Comparison of ENCODE assay signal across 9 cellular contexts in genomic region chr19:18373892-18374629, GRCh38. TPM values are rescaled to one million over a fixed set of nuclear protein-coding genes. Genes with fewer than 3 reads are reported as not detected.
A peak's percentile ranks its signal among the peaks of the same experiment; 100 is the strongest.
DNase-seq lines count a peak whose midpoint lies in the region; ATAC-seq, FAIRE-seq and TF ChIP-seq lines count a peak whose summit lies in the region.
"Had no signal": no experiment of that assay in that cellular context is flagged by ENCODE, and none has a peak within 500 bp of the region (broad histone marks: within the 10 kb centered on the region; RNA-seq: fewer than 3 reads in every experiment).

No MANE protein-coding gene starts in this region.

- H3K4me1 ChIP-seq in A549 (peaks cover 62% of the 10 kb centered on the region), esophagus (ENCODE audit: control insufficient read depth in 2 of 2, insufficient read depth in 2 of 2, low read length in 1 of 2) (peaks cover 5 to 10% of the 10 kb centered on the region in 2 donors), mucosa of stomach (ENCODE audit: control insufficient read depth, insufficient read depth, low read length) (peaks cover 12% of the 10 kb centered on the region)

- no peak for FAIRE-seq in A549 (lab: Jason Lieb, UNC)

- no peak for TF ChIP-seq CTCF in A549 (IDR thresholded peaks at IDR 0.05)

- H3K27me3 ChIP-seq in esophagus (ENCODE audit: control insufficient read depth in 1 of 2, insufficient read depth in 2 of 2, low read length in 2 of 2) (no peaks in the 10 kb centered on the region), mucosa of stomach (ENCODE audit: control insufficient read depth, insufficient read depth, low read length) (no peaks in the 10 kb centered on the region)

- H3K36me3 ChIP-seq in esophagus (ENCODE audit: control insufficient read depth in 2 of 2, insufficient read depth in 2 of 2, low read length in 1 of 2) (no peaks in the 10 kb centered on the region), mucosa of stomach (ENCODE audit: control insufficient read depth, insufficient read depth, low read length) (no peaks in the 10 kb centered on the region)

- ATAC-seq in A549 (peak; percentile 87 to 92), GM18499 (IDR thresholded peaks at IDR 0.05; ENCODE audit: insufficient read depth, unreplicated experiment) (peak; percentile 45), HG02943 (IDR thresholded peaks at IDR 0.05; ENCODE audit: low read depth, unreplicated experiment) (peak; percentile 74)
- peak; percentile 88 for ATAC-seq in activated CD8-positive, alpha-beta T cell treated with anti-CD3 and anti-CD28 coated beads, Interleukin-2, amount 10 ng/mL, durations not matched to agents 7 days and 5 days
- ATAC-seq in stimulated activated naive B cell treated with anti-CD40 and anti-IgM and Interleukin-4, amounts not matched to agents 10 μg/mL and 1 μg/mL and 100 μg/mL, for 72 hours (replicated peaks), result peak; percentile 95 to 97

- no peaks in the 10 kb centered on the region for H3K9me3 Mint-ChIP-seq in activated CD8-positive, alpha-beta T cell treated with anti-CD3 and anti-CD28 coated beads, Interleukin-2, amount 10 ng/mL, durations not matched to agents 7 days and 5 days (ENCODE audit: insufficient read depth)
- no peaks in the 10 kb centered on the region for H3K9me3 Mint-ChIP-seq in stimulated activated naive B cell treated with anti-CD40 and anti-IgM and Interleukin-4, amounts not matched to agents 10 μg/mL and 1 μg/mL and 100 μg/mL, for 72 hours

- H3K36me3 Mint-ChIP-seq in activated CD8-positive, alpha-beta T cell treated with anti-CD3 and anti-CD28 coated beads, Interleukin-2, amount 10 ng/mL, durations not matched to agents 7 days and 5 days (ENCODE audit: low read depth), result no peaks in the 10 kb centered on the region
- no peaks in the 10 kb centered on the region for H3K36me3 Mint-ChIP-seq in stimulated activated naive B cell treated with anti-CD40 and anti-IgM and Interleukin-4, amounts not matched to agents 10 μg/mL and 1 μg/mL and 100 μg/mL, for 72 hours

- no peak for TF ChIP-seq POLR2A in A549 (IDR thresholded peaks at IDR 0.05; ENCODE audit: low read length)

- peak overlapping the region; percentile 99 to 100 for H3K27ac ChIP-seq in A549
- peak overlapping the region; percentile 34 to 73 for H3K27ac ChIP-seq in esophagus (ENCODE audit: low read depth in 2 of 2, low read length in 1 of 2)
- H3K27ac ChIP-seq: KMS-11 had no signal

- peaks cover 16% of the 10 kb centered on the region for H3K4me1 Mint-ChIP-seq in activated CD8-positive, alpha-beta T cell treated with anti-CD3 and anti-CD28 coated beads, Interleukin-2, amount 10 ng/mL, durations not matched to agents 7 days and 5 days (ENCODE audit: low read depth)
- peaks cover 12 to 27% of the 10 kb centered on the region in 2 donors for H3K4me1 Mint-ChIP-seq in stimulated activated naive B cell treated with anti-CD40 and anti-IgM and Interleukin-4, amounts not matched to agents 10 μg/mL and 1 μg/mL and 100 μg/mL, for 72 hours

- peak overlapping the region; percentile 82 for H3K27ac Mint-ChIP-seq in activated CD8-positive, alpha-beta T cell treated with anti-CD3 and anti-CD28 coated beads, Interleukin-2, amount 10 ng/mL, durations not matched to agents 7 days and 5 days
- peak overlapping the region; percentile 83 for H3K27ac Mint-ChIP-seq in stimulated activated naive B cell treated with anti-CD40 and anti-IgM and Interleukin-4, amounts not matched to agents 10 μg/mL and 1 μg/mL and 100 μg/mL, for 72 hours

- H3K9me3 ChIP-seq in A549 (no peaks in the 10 kb centered on the region), esophagus (ENCODE audit: control insufficient read depth in 2 of 2, insufficient read depth in 1 of 2, low read depth in 1 of 2, low read length in 1 of 2) (no peaks in the 10 kb centered on the region), mucosa of stomach (ENCODE audit: control insufficient read depth, low read length) (no peaks in the 10 kb centered on the region)

- 17% methylated on average over 9 of the region's 17 CpGs for WGBS in A549 (ENCODE audit: missing lambda C conversion rate)
- WGBS in esophagus, 2 donors, result 19 to 23% methylated on average over 17 of the region's 17 CpGs

- peak; percentile 79 to 95; a peak in 3 of 5 replicates for TF ChIP-seq EP300 in A549 (IDR thresholded peaks at IDR 0.05)

- peak overlapping the region; percentile 56 for H3K9ac ChIP-seq in mucosa of stomach (ENCODE audit: low read length)
- H3K9ac ChIP-seq: KMS-11 had no signal

- H3K4me3 ChIP-seq in A549, result 0 out of 3 replicates have a peak overlapping the region, but pooled peaks have one; percentile 12
- H3K4me3 ChIP-seq in esophagus (ENCODE audit: low read depth in 1 of 2, low read length in 2 of 2), result no peak overlapping the region
- H3K4me3 ChIP-seq in mucosa of stomach (ENCODE audit: low read length), result no peak overlapping the region

- peak overlapping the region; percentile 65 for H3K4me2 ChIP-seq in A549
- H3K4me2 ChIP-seq: KMS-11 had no signal

- no peaks in the 10 kb centered on the region for H3K27me3 Mint-ChIP-seq in activated CD8-positive, alpha-beta T cell treated with anti-CD3 and anti-CD28 coated beads, Interleukin-2, amount 10 ng/mL, durations not matched to agents 7 days and 5 days (ENCODE audit: low read depth)
- peaks cover 0 to 8% of the 10 kb centered on the region in 2 donors for H3K27me3 Mint-ChIP-seq in stimulated activated naive B cell treated with anti-CD40 and anti-IgM and Interleukin-4, amounts not matched to agents 10 μg/mL and 1 μg/mL and 100 μg/mL, for 72 hours

- POLR2A ChIA-PET in A549 (lab: Yijun Ruan, JAX), result interaction anchor here (0.7 to 1.8 kb wide), 5 partner anchors 9 to 92 kb away, joined by 3 to 16 read pairs (median 4); partner anchors contain the start of genes GDF15 and JUND
- POLR2A ChIA-PET in activated CD8-positive, alpha-beta T cell treated with anti-CD3 and anti-CD28 coated beads, Interleukin-2, amount 10 ng/mL, durations not matched to agents 7 days and 5 days (lab: Charles Lee), result interaction anchor here (0.6 kb wide), 1 partner anchor 142 kb away, joined by 4 read pairs; no protein-coding TSS in a partner anchor

- 0 out of 5 replicates have a peak, but pooled peaks of 1 of the 2 experiments have one; percentile 19 for TF ChIP-seq RAD21 in A549 (conservative IDR thresholded peaks at IDR 0.05 in 1 of 2, IDR thresholded peaks at IDR 0.05 in 1 of 2)

- peak; percentile 74 to 94 for DNase-seq in A549 (ENCODE audit: low read depth in 1 of 2, low spot score in 1 of 2)
- DNase-seq in NCI-H2196 (lab: John Stamatoyannopoulos, UW; ENCODE audit: unreplicated experiment), result peak; percentile 78
- peak; percentile 87 for DNase-seq in activated CD8-positive, alpha-beta T cell treated with anti-CD3 and anti-CD28 coated beads, Interleukin-2, amount 10 ng/mL, durations not matched to agents 7 days and 5 days
- DNase-seq in stimulated activated naive B cell treated with anti-CD40 and anti-IgM and Interleukin-4, amounts not matched to agents 10 μg/mL and 1 μg/mL and 100 μg/mL, for 72 hours, result peak; percentile 81

- CTCF ChIA-PET in A549 (lab: Yijun Ruan, JAX), result interaction anchor here (2.1 kb wide), 1 partner anchor 14 kb away, joined by 7 read pairs; no protein-coding TSS in a partner anchor
- CTCF ChIA-PET in activated CD8-positive, alpha-beta T cell treated with anti-CD3 and anti-CD28 coated beads, Interleukin-2, amount 10 ng/mL, durations not matched to agents 7 days and 5 days (lab: Charles Lee), result interaction anchor here (0.8 to 1.6 kb wide), 4 partner anchors 14 to 95 kb away, joined by 3 to 15 read pairs (median 4); no protein-coding TSS in a partner anchor

- no peak overlapping the region for H3K4me3 Mint-ChIP-seq in activated CD8-positive, alpha-beta T cell treated with anti-CD3 and anti-CD28 coated beads, Interleukin-2, amount 10 ng/mL, durations not matched to agents 7 days and 5 days
- peak overlapping the region; percentile 33 to 45 for H3K4me3 Mint-ChIP-seq in stimulated activated naive B cell treated with anti-CD40 and anti-IgM and Interleukin-4, amounts not matched to agents 10 μg/mL and 1 μg/mL and 100 μg/mL, for 72 hours

RNA-seq across cellular contexts. Expression of gene GDF15, which starts 11.9 kb away (rescaled TPM):
- polyA plus RNA-seq in A549 (2011; rRNA removed) (67.8 and 78.5 TPM in 2 replicates), A549 (2017; fragmentation: RNase III; extraction: RNeasy Plus Mini Kit Qiagen cat#74134 plus additional on column Dnase treatment) (53.4 to 58.4 TPM (median 56.9 TPM) in 3 replicates), esophagus (1 to 10 TPM in 1 of 2 donors, under 1 TPM in 1; 0.24 to 2.8 TPM)
- polyA plus RNA-seq in A549 (2012; cell fraction: cytosol; rRNA removed), result 120 and 188 TPM in 2 replicates
- polyA plus RNA-seq in A549 (2012; cell fraction: nucleus; rRNA removed), result 132 and 182 TPM in 2 replicates
- polyA minus RNA-seq in A549 (2011; rRNA and poly(A)+ RNA removed), result 33.4 and 59.6 TPM in 2 replicates
- not detected for total RNA-seq in activated CD8-positive, alpha-beta T cell treated with anti-CD3 and anti-CD28 coated beads, Interleukin-2, amount 10 ng/mL, durations not matched to agents 7 days and 5 days

RNA-seq across cellular contexts. Expression of gene LRRC25, which starts 23.4 kb away (rescaled TPM):
- polyA plus RNA-seq in A549 (2011; rRNA removed) (not detected in 2 replicates), A549 (2017; fragmentation: RNase III; extraction: RNeasy Plus Mini Kit Qiagen cat#74134 plus additional on column Dnase treatment) (not detected in 3 replicates), esophagus (under 1 TPM; 0.55 to 0.66 TPM)
- polyA plus RNA-seq in A549 (2012; cell fraction: cytosol; rRNA removed), result not detected in 2 replicates
- not detected in 2 replicates for polyA plus RNA-seq in A549 (2012; cell fraction: nucleus; rRNA removed)
- not detected in 2 replicates for polyA minus RNA-seq in A549 (2011; rRNA and poly(A)+ RNA removed)
- under 1 TPM; 0.53 to 0.68 TPM for total RNA-seq in activated CD8-positive, alpha-beta T cell treated with anti-CD3 and anti-CD28 coated beads, Interleukin-2, amount 10 ng/mL, durations not matched to agents 7 days and 5 days

RNA-seq across cellular contexts. Expression of gene PGPEP1, which starts 33.7 kb away (rescaled TPM):
- polyA plus RNA-seq in A549 (2011; rRNA removed), result 7.1 and 8.6 TPM in 2 replicates
- polyA plus RNA-seq in A549 (2012; cell fraction: cytosol; rRNA removed), result 2.4 and 3.9 TPM in 2 replicates
- 2.9 and 3.5 TPM in 2 replicates for polyA plus RNA-seq in A549 (2012; cell fraction: nucleus; rRNA removed)
- polyA plus RNA-seq in A549 (2017; fragmentation: RNase III; extraction: RNeasy Plus Mini Kit Qiagen cat#74134 plus additional on column Dnase treatment), result 4.5 to 5.9 TPM (median 5.3 TPM) in 3 replicates
- polyA minus RNA-seq in A549 (2011; rRNA and poly(A)+ RNA removed), result 23.2 and 30.1 TPM in 2 replicates
- 10 to 100 TPM; 30.1 to 34.5 TPM for total RNA-seq in activated CD8-positive, alpha-beta T cell treated with anti-CD3 and anti-CD28 coated beads, Interleukin-2, amount 10 ng/mL, durations not matched to agents 7 days and 5 days
- 1 to 10 TPM; 1.8 to 1.9 TPM for polyA plus RNA-seq in esophagus

RNA-seq across cellular contexts. Expression of gene SSBP4, which starts 45.1 kb away (rescaled TPM):
- polyA plus RNA-seq in A549 (2011; rRNA removed) (5.4 and 6.9 TPM in 2 replicates), A549 (2017; fragmentation: RNase III; extraction: RNeasy Plus Mini Kit Qiagen cat#74134 plus additional on column Dnase treatment) (37.8 to 43.2 TPM (median 41.5 TPM) in 3 replicates), esophagus (10 to 100 TPM; 25.4 to 25.9 TPM)
- 28.5 and 47.8 TPM in 2 replicates for polyA plus RNA-seq in A549 (2012; cell fraction: cytosol; rRNA removed)
- polyA plus RNA-seq in A549 (2012; cell fraction: nucleus; rRNA removed), result 69.4 and 124 TPM in 2 replicates
- 5.0 and 10.7 TPM in 2 replicates for polyA minus RNA-seq in A549 (2011; rRNA and poly(A)+ RNA removed)
- total RNA-seq in activated CD8-positive, alpha-beta T cell treated with anti-CD3 and anti-CD28 coated beads, Interleukin-2, amount 10 ng/mL, durations not matched to agents 7 days and 5 days, result 100 to 1,000 TPM; 198 to 204 TPM

RNA-seq across cellular contexts. Expression of gene LSM4, which starts 51.2 kb away (rescaled TPM):
- polyA plus RNA-seq in A549 (2011; rRNA removed) (106 and 154 TPM in 2 replicates), A549 (2017; fragmentation: RNase III; extraction: RNeasy Plus Mini Kit Qiagen cat#74134 plus additional on column Dnase treatment) (169 to 180 TPM (median 171 TPM) in 3 replicates), esophagus (100 to 1,000 TPM in 1 of 2 donors, 10 to 100 TPM in 1; 96.9 to 113 TPM)
- 311 and 362 TPM in 2 replicates for polyA plus RNA-seq in A549 (2012; cell fraction: cytosol; rRNA removed)
- polyA plus RNA-seq in A549 (2012; cell fraction: nucleus; rRNA removed), result 158 and 166 TPM in 2 replicates
- polyA minus RNA-seq in A549 (2011; rRNA and poly(A)+ RNA removed), result 51.2 and 54.0 TPM in 2 replicates
- total RNA-seq in activated CD8-positive, alpha-beta T cell treated with anti-CD3 and anti-CD28 coated beads, Interleukin-2, amount 10 ng/mL, durations not matched to agents 7 days and 5 days, result 100 to 1,000 TPM; 199 to 215 TPM

Comparison
In these comparisons a context has a peak if more than half of its experiments do, and no peak if none do; other contexts are left out.
1. ATAC-seq: peak in every context shown above with its lines; median percentile 96 in stimulated activated naive B cell treated with anti-CD40 and anti-IgM and Interleukin-4, amounts not matched to agents 10 μg/mL and 1 μg/mL and 100 μg/mL, for 72 hours; 90 in A549; 88 in activated CD8-positive, alpha-beta T cell treated with anti-CD3 and anti-CD28 coated beads, Interleukin-2, amount 10 ng/mL, durations not matched to agents 7 days and 5 days; 74 in HG02943; 45 in GM18499.
2. RNA of gene GDF15, which starts 11.9 kb away (polyA plus RNA-seq): 53.4 to 188 TPM in A549; 0.24 to 2.8 TPM in esophagus; every median in the first group is over 10 times any median in the second.
3. Peak in every context shown above with its lines, with median percentiles within 50 percentile points of each other: DNase-seq.